Comparison of ENCODE assay signal across 24 cellular contexts in genomic region chr20:34673411-34673810, GRCh38. TPM values are rescaled to one million over a fixed set of nuclear protein-coding genes. Genes with fewer than 3 reads are reported as not detected.
DNase-seq lines count a peak whose midpoint lies in the region; ATAC-seq, FAIRE-seq and TF ChIP-seq lines count a peak whose summit lies in the region.
"Had no signal": no experiment of that assay in that cellular context is flagged by ENCODE, and none has a peak within 500 bp of the region (broad histone marks: within the 10 kb centered on the region; RNA-seq: fewer than 3 reads in every experiment).

No MANE protein-coding gene starts in this region.

- no peak for TF ChIP-seq EP300 in HepG2 (IDR thresholded peaks at IDR 0.05; ENCODE audit: low read depth in 2 of 2, low read length in 2 of 2)
- TF ChIP-seq EP300 in HepG2 (CRISPR knock-in tag; IDR thresholded peaks at IDR 0.05; ENCODE audit: borderline replicate concordance) = no peak
- TF ChIP-seq EP300 in K562 (IDR thresholded peaks at IDR 0.05; ENCODE audit: low read length) = no peak

- H4K20me1 ChIP-seq in HepG2 (ENCODE audit: insufficient read depth, low read length) = peaks cover 3% of the 10 kb centered on the region; the same call in 1 of the 2 replicates
- no peaks in the 10 kb centered on the region for H4K20me1 ChIP-seq in IMR-90 (ENCODE audit: insufficient read depth, low read length)
- H4K20me1 ChIP-seq in K562 (replicated peaks; ENCODE audit: control insufficient read depth, insufficient read depth, low read length) = no peaks in the 10 kb centered on the region

- H3K79me2 ChIP-seq in HepG2 (ENCODE audit: insufficient read depth, low read length) (peaks cover 29% of the 10 kb centered on the region), K562 (ENCODE audit: control insufficient read depth, insufficient read depth, low read length) (peaks cover 34% of the 10 kb centered on the region)

- H3K36me3 ChIP-seq in HepG2 (replicated peaks in 1 of 2; ENCODE audit: control insufficient read depth in 1 of 2, insufficient read depth in 2 of 2, low read length in 2 of 2) (0 out of 5 replicates have a peak, but pooled peaks cover 0 to 2% of the 10 kb centered on the region in 2 experiments), right lobe of liver (no peaks in the 10 kb centered on the region), IMR-90 (ENCODE audit: control insufficient read depth, insufficient read depth, low read length) (no peaks in the 10 kb centered on the region), K562 (ENCODE audit: control insufficient read depth, insufficient read depth, low read length) (no peaks in the 10 kb centered on the region), Caco-2 (ENCODE audit: control insufficient read depth, insufficient read depth, low read length) (peaks cover 1% of the 10 kb centered on the region; the same call in 1 of the 2 replicates)
- H3K36me3 ChIP-seq: BE2C, BLaER1 had no signal

- peaks cover 5 to 21% of the 10 kb centered on the region in 2 experiments; a peak in 3 of 4 replicates for H3K79me1 ChIP-seq in IMR-90 (ENCODE audit: low read depth in 1 of 2, low read length in 2 of 2)

- H3K27ac ChIP-seq in HepG2 (ENCODE audit: extremely low read length, insufficient read depth, low read length) (no peak overlapping the region), right lobe of liver (no peak overlapping the region), IMR-90 (ENCODE audit: insufficient read depth, low read length) (no peak overlapping the region), K562 (ENCODE audit: extremely low read depth, low read depth, low read length) (no peak overlapping the region)
- H3K27ac ChIP-seq: 22Rv1, BLaER1 had no signal

- CTCF ChIA-PET in HepG2 (lab: Yijun Ruan, JAX; ENCODE audit: low intra/inter-chr PET ratio, low total read pairs) = no interaction called here
- CTCF ChIA-PET in IMR-90 (lab: Yijun Ruan, JAX) = no interaction called here
- CTCF ChIA-PET in K562 (lab: Yijun Ruan, JAX; ENCODE audit: low intra/inter-chr PET ratio) = no interaction called here
- CTCF ChIA-PET in Caco-2 (lab: Charles Lee) = no interaction called here

- peaks cover 18% of the 10 kb centered on the region for H3K4me1 Mint-ChIP-seq in T-helper 17 cell
- H3K4me1 Mint-ChIP-seq in Caco-2 (ENCODE audit: low read depth, unreplicated experiment) = peaks cover 19% of the 10 kb centered on the region

- no peak overlapping the region for H3K56ac ChIP-seq in IMR-90 (ENCODE audit: extremely low read depth, insufficient read depth, low read length)

- H2BK15ac ChIP-seq in IMR-90 (ENCODE audit: low read depth, low read length) = no peak overlapping the region

- H3K4ac ChIP-seq in IMR-90 (ENCODE audit: low read depth, low read length) = no peak overlapping the region

- ATAC-seq in HepG2 (no peak), right lobe of liver (no peak), IMR-90 (ENCODE audit: low read depth) (no peak), T-helper 17 cell (no peak), K562 (no peak)

- H3K4me1 ChIP-seq in HepG2 (ENCODE audit: insufficient read depth, low read length) (peaks cover 20% of the 10 kb centered on the region), right lobe of liver (peaks cover 0 to 4% (median 0%) of the 10 kb centered on the region in 4 donors), IMR-90 (ENCODE audit: control insufficient read depth, insufficient read depth, low read length) (0 out of 2 replicates have a peak, but pooled peaks cover 2% of the 10 kb centered on the region), K562 (replicated peaks in 1 of 2; ENCODE audit: control insufficient read depth in 2 of 2, insufficient read depth in 2 of 2, low read length in 2 of 2) (peaks cover 8 to 12% of the 10 kb centered on the region in 2 experiments; a peak in 3 of 5 replicates), Caco-2 (peaks cover 5% of the 10 kb centered on the region)
- H3K4me1 ChIP-seq: BE2C had no signal

- no peak for TF ChIP-seq RAD21 in HepG2 (CRISPR knock-in tag; IDR thresholded peaks at IDR 0.05)
- TF ChIP-seq RAD21 in IMR-90 (IDR thresholded peaks at IDR 0.05; ENCODE audit: low read length) = no peak
- TF ChIP-seq RAD21 in K562 (CRISPR knock-in tag; conservative IDR thresholded peaks at IDR 0.05 in 1 of 2, IDR thresholded peaks at IDR 0.05 in 1 of 2) = no peak

- H3K18ac ChIP-seq in IMR-90 (ENCODE audit: low read depth, low read length) = no peak overlapping the region

- no peak overlapping the region for H3K9ac ChIP-seq in HepG2 (ENCODE audit: insufficient read depth, low read depth, low read length)
- H3K9ac ChIP-seq in IMR-90 (ENCODE audit: low read depth, low read length) = no peak overlapping the region
- H3K9ac ChIP-seq in K562 (ENCODE audit: insufficient read depth in 1 of 2, low read depth in 2 of 2, low read length in 2 of 2) = no peak overlapping the region
- H3K9ac ChIP-seq: BLaER1 had no signal

- H3K27ac Mint-ChIP-seq in T-helper 17 cell (peak overlapping the region; percentile 24), Caco-2 (ENCODE audit: unreplicated experiment) (no peak overlapping the region)
- H3K27ac Mint-ChIP-seq: CD14-positive monocyte; CD4-positive, alpha-beta memory T cell; CD4-positive, CD25-positive, alpha-beta regulatory T cell; CD8-positive, alpha-beta memory T cell had no signal

- H2AK5ac ChIP-seq in IMR-90 (ENCODE audit: low read depth, low read length) = no peak overlapping the region

- H3K9me3 ChIP-seq in HepG2 (ENCODE audit: low read length) = no peaks in the 10 kb centered on the region
- H3K9me3 ChIP-seq in right lobe of liver = no peaks in the 10 kb centered on the region
- no peaks in the 10 kb centered on the region for H3K9me3 ChIP-seq in IMR-90 (ENCODE audit: control insufficient read depth, insufficient read depth, low read length)
- no peaks in the 10 kb centered on the region for H3K9me3 ChIP-seq in T-helper 17 cell (ENCODE audit: control insufficient read depth, low read length, poor library complexity, severe bottlenecking)
- H3K9me3 ChIP-seq in K562 (replicated peaks; ENCODE audit: control insufficient read depth, insufficient read depth, low read depth, low read length) = no peaks in the 10 kb centered on the region
- peaks cover 4% of the 10 kb centered on the region; the same call in 1 of the 2 replicates for H3K9me3 ChIP-seq in Caco-2
- H3K9me3 ChIP-seq: BE2C had no signal

- TF ChIP-seq POLR2A in HepG2 (IDR thresholded peaks at IDR 0.05; ENCODE audit: insufficient read depth in 1 of 2, low read depth in 2 of 2, low read length in 2 of 2) (no peak), right lobe of liver (IDR thresholded peaks at IDR 0.05) (no peak), IMR-90 (IDR thresholded peaks at IDR 0.05; ENCODE audit: low read depth, low read length) (no peak), K562 (conservative IDR thresholded peaks at IDR 0.05) (no peak)

- H3K4me3 Mint-ChIP-seq in T-helper 17 cell (no peak overlapping the region), Caco-2 (ENCODE audit: unreplicated experiment) (no peak overlapping the region)
- H3K4me3 Mint-ChIP-seq: CD14-positive monocyte; CD4-positive, alpha-beta memory T cell; CD8-positive, alpha-beta memory T cell had no signal

- POLR2A ChIA-PET in HepG2 (lab: Yijun Ruan, JAX) = interaction anchor here (1.1 kb wide), 1 partner anchor 52 kb away, joined by 3 read pairs; no protein-coding TSS in a partner anchor
- POLR2A ChIA-PET in IMR-90 (lab: Charles Lee; ENCODE audit: unreplicated experiment) = no interaction called here
- POLR2A ChIA-PET in K562 (lab: Yijun Ruan, JAX) = interaction anchor here (1.5 kb wide), 1 partner anchor 34 kb away, joined by 3 read pairs; no protein-coding TSS in a partner anchor
- POLR2A ChIA-PET in Caco-2 (lab: Charles Lee) = no interaction called here

- TF ChIP-seq CTCF in HepG2 (CRISPR knock-in tag; IDR thresholded peaks at IDR 0.05) (no peak), right lobe of liver (IDR thresholded peaks at IDR 0.05) (no peak), IMR-90 (conservative IDR thresholded peaks at IDR 0.05; ENCODE audit: low read depth, low read length) (no peak), K562 (IDR thresholded peaks at IDR 0.05 in 2 of 3, conservative IDR thresholded peaks at IDR 0.05 in 1 of 3; ENCODE audit: insufficient read depth in 2 of 3, low read depth in 1 of 3, low read length in 3 of 3) (no peak), Caco-2 (IDR thresholded peaks at IDR 0.05; ENCODE audit: insufficient read depth in 1 of 2, low read depth in 1 of 2, low read length in 1 of 2, severe bottlenecking in 1 of 2, unreplicated experiment in 1 of 2) (no peak)

- FAIRE-seq in HepG2 (lab: Jason Lieb, UNC) (no peak), K562 (lab: Jason Lieb, UNC) (no peak)
- FAIRE-seq: D721Med, G401.6, GM12891 had no signal

- peaks cover 0 to 4% of the 10 kb centered on the region in 2 experiments; a peak in 1 of 5 replicates for H3K27me3 ChIP-seq in HepG2 (ENCODE audit: control insufficient read depth in 1 of 2, insufficient read depth in 2 of 2, low read length in 2 of 2)
- H3K27me3 ChIP-seq in right lobe of liver = no peaks in the 10 kb centered on the region
- H3K27me3 ChIP-seq in IMR-90 (ENCODE audit: control insufficient read depth, insufficient read depth, low read length) = no peaks in the 10 kb centered on the region
- H3K27me3 ChIP-seq in K562 (ENCODE audit: control insufficient read depth in 2 of 2, insufficient read depth in 2 of 2, low read length in 2 of 2) = no peaks in the 10 kb centered on the region
- no peaks in the 10 kb centered on the region for H3K27me3 ChIP-seq in Caco-2 (replicated peaks; ENCODE audit: control insufficient read depth, insufficient read depth, low read length)
- H3K27me3 ChIP-seq: BE2C, BLaER1 had no signal

- H2BK120ac ChIP-seq in IMR-90 (ENCODE audit: low read depth, low read length) = no peak overlapping the region

- H3K36me3 Mint-ChIP-seq in T-helper 17 cell (ENCODE audit: low read depth) (no peaks in the 10 kb centered on the region), Caco-2 (ENCODE audit: insufficient read depth, unreplicated experiment) (peaks cover 7% of the 10 kb centered on the region)
- H3K36me3 Mint-ChIP-seq: CD14-positive monocyte had no signal

- H2AK9ac ChIP-seq in IMR-90 (replicated peaks; ENCODE audit: low read depth, low read length, poor library complexity) = no peak overlapping the region

- H3K27me3 Mint-ChIP-seq in T-helper 17 cell (no peaks in the 10 kb centered on the region), Caco-2 (ENCODE audit: insufficient read depth, unreplicated experiment) (no peaks in the 10 kb centered on the region)
- H3K27me3 Mint-ChIP-seq: CD4-positive, alpha-beta memory T cell; CD4-positive, CD25-positive, alpha-beta regulatory T cell; CD8-positive, alpha-beta memory T cell had no signal

- no peak overlapping the region for H2BK5ac ChIP-seq in IMR-90 (ENCODE audit: low read depth, low read length, poor library complexity, severe bottlenecking)

- no peak overlapping the region for H3K23ac ChIP-seq in IMR-90 (ENCODE audit: low read depth, low read length)

- H4K8ac ChIP-seq in IMR-90 (ENCODE audit: low read depth in 2 of 2, low read length in 2 of 2) = no peak overlapping the region

- H3K4me3 ChIP-seq in HepG2 (replicated peaks in 1 of 3; ENCODE audit: insufficient read depth in 1 of 3, low read depth in 2 of 3, low read length in 3 of 3) (no peak overlapping the region), right lobe of liver (no peak overlapping the region), IMR-90 (ENCODE audit: insufficient read depth, low read depth, low read length) (no peak overlapping the region), K562 (no peak overlapping the region), Caco-2 (ENCODE audit: low read depth, low read length) (no peak overlapping the region)
- H3K4me3 ChIP-seq: BLaER1 had no signal

- no peak overlapping the region for H3K14ac ChIP-seq in IMR-90 (replicated peaks; ENCODE audit: low read depth, low read length)

- H3K4me2 ChIP-seq in HepG2 (ENCODE audit: low read depth, low read length) (no peak overlapping the region), IMR-90 (ENCODE audit: low read depth, low read length) (no peak overlapping the region), K562 (ENCODE audit: insufficient read depth, low read length) (no peak overlapping the region)
- H3K4me2 ChIP-seq: BLaER1 had no signal

- H4K91ac ChIP-seq in IMR-90 (ENCODE audit: insufficient read depth, low read depth, low read length) = no peak overlapping the region

- no peak overlapping the region for H2BK20ac ChIP-seq in IMR-90 (ENCODE audit: low read depth, low read length)

- BruUV-seq in HepG2 (replicated peaks; lab: Mats Ljungman, UMichigan) (no TSS peak), IMR-90 (replicated peaks; lab: Mats Ljungman, UMichigan) (no TSS peak), K562 (replicated peaks; lab: Mats Ljungman, UMichigan) (TSS peak; percentile 14), Caco-2 (replicated peaks; lab: Mats Ljungman, UMichigan) (no TSS peak)

- no peak overlapping the region for H4K5ac ChIP-seq in IMR-90 (ENCODE audit: low read depth, low read length)

- dilution Hi-C loops in IMR-90 (cut with HindIII; ENCODE audit: low sequenced_read_pairs, unreplicated experiment) = no loop called here

- H3K9me1 ChIP-seq in IMR-90 (ENCODE audit: insufficient read depth, low read length) = no peaks in the 10 kb centered on the region; the same call in 1 of the 2 replicates
- no peaks in the 10 kb centered on the region for H3K9me1 ChIP-seq in K562 (ENCODE audit: control insufficient read depth, insufficient read depth, low read length)

- in situ Hi-C loops in HepG2 (cut with HindIII; ENCODE audit: extremely low pct_ligation_motif_present, low pct_unique_long_range_greater_than_20kb) (no loop called here), IMR-90 (cut with MboI; ENCODE audit: low sequenced_read_pairs) (no loop called here), K562 (cut with MboI) (no loop called here)

- intact Hi-C loops in HepG2 (cut with micrococcal nuclease; ENCODE audit: unreplicated experiment) = no loop called here
- intact Hi-C loops in right lobe of liver (cut with DNase I) = no loop called here
- intact Hi-C loops in IMR-90 (cut with micrococcal nuclease) = no loop called here
- intact Hi-C loops in K562 (cut with micrococcal nuclease) = no loop called here
- intact Hi-C loops in Caco-2 (cut with micrococcal nuclease; ENCODE audit: unreplicated experiment) = no loop called here

- H2AFZ ChIP-seq in HepG2 (ENCODE audit: low read length) (no peak overlapping the region), IMR-90 (replicated peaks; ENCODE audit: low read length, poor library complexity) (no peak overlapping the region), K562 (ENCODE audit: low read depth, low read length) (no peak overlapping the region)

- DNase-seq in HepG2 (ENCODE audit: low spot score) (no peak), right lobe of liver (no peak), IMR-90 (no peak), T-helper 17 cell (no peak), K562 (ENCODE audit: extremely low read depth in 1 of 4, low spot score in 3 of 4) (no peak), NCI-H187 treated with DMSO at 0.1 percent for 48 hours (lab: John Stamatoyannopoulos, UW) (no peak), GM19238 (ENCODE audit: insufficient read length, low spot score) (no peak), Caco-2 (no peak)
- DNase-seq: ACHN; BE2C; C1 segment of cervical spinal cord; Calu3; CD4-positive, alpha-beta memory T cell; CD4-positive, CD25-positive, alpha-beta regulatory T cell; CD8-positive, alpha-beta memory T cell; COR-L47; DMS79 treated with DMSO at 0.1 percent for 48 hours; GF-D8 had no signal

- H3K9me3 Mint-ChIP-seq in Caco-2 (ENCODE audit: unreplicated experiment) = no peaks in the 10 kb centered on the region
- H3K9me3 Mint-ChIP-seq: CD4-positive, alpha-beta memory T cell; CD4-positive, CD25-positive, alpha-beta regulatory T cell had no signal

- WGBS in HepG2 (ENCODE audit: low lambda C conversion rate) = 98% methylated on average over 5 of the region's 5 CpGs
- 82% methylated on average over 5 of the region's 5 CpGs for WGBS in right lobe of liver (ENCODE audit: insufficient coverage, low coverage, low lambda C conversion rate, missing lambda C conversion rate)
- 100% methylated on average over 1 of the region's 5 CpGs; no CpG with 5 or more reads in 1 of the 2 experiments for WGBS in IMR-90 (ENCODE audit: extremely low coverage in 2 of 2, insufficient read length in 1 of 2), 2 experiments
- 85% methylated on average over 5 of the region's 5 CpGs for WGBS in K562 (ENCODE audit: insufficient coverage, low coverage, missing lambda C conversion rate)

RNA-seq across cellular contexts. Expression of gene PIGU, which starts 3.5 kb away (rescaled TPM):
- 27.1 and 45.5 TPM in 2 replicates for total RNA-seq in HepG2 (2016; rRNA removed; fragmentation: Illumina TruSeq; extraction: Trizol)
- total RNA-seq in HepG2 (2016; cell fraction: cytosol; rRNA removed; fragmentation: Illumina TruSeq; extraction: Trizol; ENCODE audit: low read depth) = 7.9 and 10.2 TPM in 2 replicates
- 22.7 and 40.7 TPM in 2 replicates for total RNA-seq in HepG2 (2016; cell fraction: insoluble cytoplasmic fraction; rRNA removed; fragmentation: Illumina TruSeq; extraction: Trizol)
- 13.9 and 15.8 TPM in 2 replicates for total RNA-seq in HepG2 (2016; cell fraction: membrane; rRNA removed; fragmentation: Illumina TruSeq; extraction: Trizol)
- total RNA-seq in HepG2 (2016; cell fraction: nucleus; rRNA removed; fragmentation: Illumina TruSeq; extraction: Trizol) = 46.7 and 53.0 TPM in 2 replicates
- 175 and 231 TPM in 2 replicates for polyA plus RNA-seq in HepG2 (2011; rRNA removed)
- polyA plus RNA-seq in HepG2 (2011; cell fraction: cytosol; rRNA removed) = 173 and 228 TPM in 2 replicates
- polyA plus RNA-seq in HepG2 (2011; cell fraction: nucleus; rRNA removed) = 61.5 and 68.6 TPM in 2 replicates
- 58.5 and 63.1 TPM in 2 replicates for polyA plus RNA-seq in HepG2 (2012)
- 12.5 and 12.8 TPM in 2 replicates for polyA plus RNA-seq in HepG2 (2016; cell fraction: cytosol; fragmentation: Illumina TruSeq; extraction: Trizol; ENCODE audit: low read depth)
- polyA plus RNA-seq in HepG2 (2016; cell fraction: insoluble cytoplasmic fraction; fragmentation: Illumina TruSeq; extraction: Trizol; ENCODE audit: low read depth) = 38.7 and 42.6 TPM in 2 replicates
- polyA plus RNA-seq in HepG2 (2016; cell fraction: membrane; fragmentation: Illumina TruSeq; extraction: Trizol; ENCODE audit: low read depth) = 20.5 and 21.1 TPM in 2 replicates
- polyA plus RNA-seq in HepG2 (2016; cell fraction: nucleus; fragmentation: Illumina TruSeq; extraction: Trizol; ENCODE audit: insufficient read depth, low read depth) = 88.7 and 94.6 TPM in 2 replicates
- polyA minus RNA-seq in HepG2 (2011; rRNA and poly(A)+ RNA removed; ENCODE audit: low replicate concordance) = 185 and 339 TPM in 2 replicates
- 49.4 and 49.8 TPM in 2 replicates for polyA minus RNA-seq in HepG2 (2011; cell fraction: cytosol; rRNA and poly(A)+ RNA removed)
- polyA minus RNA-seq in HepG2 (2011; cell fraction: nucleus; rRNA and poly(A)+ RNA removed) = 55.5 and 65.3 TPM in 2 replicates
- total RNA-seq in right lobe of liver = 10 to 100 TPM in 2 of 6 experiments, 1 to 10 TPM in 4; 4.0 to 14.9 (median 7.3) TPM
- total RNA-seq in IMR-90 (2012; rRNA removed) = 11.1 and 16.1 TPM in 2 replicates
- 31.1 and 32.4 TPM in 2 replicates for polyA plus RNA-seq in IMR-90 (2012; rRNA removed)
- 18.5 and 21.3 TPM in 2 replicates for polyA plus RNA-seq in IMR-90 (2012; cell fraction: cytosol; rRNA removed)
- polyA plus RNA-seq in IMR-90 (2012; cell fraction: nucleus; rRNA removed; ENCODE audit: low replicate concordance) = 9.5 and 16.5 TPM in 2 replicates
- total RNA-seq in T-helper 17 cell = 10 to 100 TPM in 1 of 2 donors, 1 to 10 TPM in 1; 8.4 to 10.2 TPM
- 104 and 126 TPM in 2 replicates for total RNA-seq in K562 (2011; cell fraction: chromatin; rRNA removed; ENCODE audit: low replicate concordance)
- 77.5 and 77.6 TPM in 2 replicates for total RNA-seq in K562 (2011; cell fraction: nucleolus; rRNA removed)
- total RNA-seq in K562 (2011; cell fraction: nucleoplasm; rRNA removed) = 79.1 and 90.9 TPM in 2 replicates
- total RNA-seq in K562 (2014; rRNA removed) = 14.9 and 19.9 TPM in 2 replicates
- 28.1 and 32.0 TPM in 2 replicates for total RNA-seq in K562 (2014; rRNA removed; fragmentation: Illumina TruSeq; extraction: Trizol)
- 32.1 and 32.4 TPM in 2 replicates for total RNA-seq in K562 (2015; rRNA removed; fragmentation: Illumina TruSeq; extraction: Trizol)
- 25.0 and 26.0 TPM in 2 replicates for total RNA-seq in K562 (2021)
- 92.0 and 100 TPM in 2 replicates for polyA plus RNA-seq in K562 (2011; rRNA removed)
- polyA plus RNA-seq in K562 (2011; cell fraction: cytosol; rRNA removed) = 78.9 and 136 TPM in 2 replicates
- polyA plus RNA-seq in K562 (2011; cell fraction: nucleus; rRNA removed) = 39.0 and 68.4 TPM in 2 replicates
- 29.3 and 31.6 TPM in 2 replicates for polyA plus RNA-seq in K562 (2012)
- 50.5 and 63.3 TPM in 2 replicates for polyA plus RNA-seq in K562 (2014; fragmentation: Illumina TruSeq; extraction: Trizol)
- polyA plus RNA-seq in K562 (2014; fragmentation: Nextera tagmentation; extraction: Ambion mirVana) = 10 to 100 TPM in 1 of 2 experiments, 1 to 10 TPM in 1; 6.5 to 14.2 TPM
- polyA plus RNA-seq in K562 (2014; rRNA removed) = 28.9 and 37.2 TPM in 2 replicates
- polyA minus RNA-seq in K562 (2011; rRNA and poly(A)+ RNA removed) = 77.8 and 84.0 TPM in 2 replicates
- polyA minus RNA-seq in K562 (2011; cell fraction: cytosol; rRNA and poly(A)+ RNA removed) = 28.4 and 29.1 TPM in 2 replicates
- polyA minus RNA-seq in K562 (2011; cell fraction: nucleus; rRNA and poly(A)+ RNA removed) = 10.9 and 24.0 TPM in 2 replicates
- total RNA-seq in Caco-2 (2022) = 61.7 and 62.9 TPM in 2 replicates

RNA-seq across cellular contexts. Expression of gene TP53INP2, which starts 30.7 kb away (rescaled TPM):
- 5.2 and 10.1 TPM in 2 replicates for total RNA-seq in HepG2 (2016; rRNA removed; fragmentation: Illumina TruSeq; extraction: Trizol)
- total RNA-seq in HepG2 (2016; cell fraction: cytosol; rRNA removed; fragmentation: Illumina TruSeq; extraction: Trizol; ENCODE audit: low read depth) = 1.1 and 1.2 TPM in 2 replicates
- total RNA-seq in HepG2 (2016; cell fraction: insoluble cytoplasmic fraction; rRNA removed; fragmentation: Illumina TruSeq; extraction: Trizol) = 5.0 and 8.1 TPM in 2 replicates
- total RNA-seq in HepG2 (2016; cell fraction: membrane; rRNA removed; fragmentation: Illumina TruSeq; extraction: Trizol) = 7.4 and 7.6 TPM in 2 replicates
- total RNA-seq in HepG2 (2016; cell fraction: nucleus; rRNA removed; fragmentation: Illumina TruSeq; extraction: Trizol) = 10.1 and 10.3 TPM in 2 replicates
- polyA plus RNA-seq in HepG2 (2011; rRNA removed) = 18.8 and 29.5 TPM in 2 replicates
- polyA plus RNA-seq in HepG2 (2011; cell fraction: cytosol; rRNA removed) = 11.4 and 22.8 TPM in 2 replicates
- polyA plus RNA-seq in HepG2 (2011; cell fraction: nucleus; rRNA removed) = 46.3 and 62.2 TPM in 2 replicates
- 67.2 and 70.2 TPM in 2 replicates for polyA plus RNA-seq in HepG2 (2012)
- polyA plus RNA-seq in HepG2 (2016; cell fraction: cytosol; fragmentation: Illumina TruSeq; extraction: Trizol; ENCODE audit: low read depth) = 1.7 and 2.0 TPM in 2 replicates
- polyA plus RNA-seq in HepG2 (2016; cell fraction: insoluble cytoplasmic fraction; fragmentation: Illumina TruSeq; extraction: Trizol; ENCODE audit: low read depth) = 20.8 and 28.1 TPM in 2 replicates
- polyA plus RNA-seq in HepG2 (2016; cell fraction: membrane; fragmentation: Illumina TruSeq; extraction: Trizol; ENCODE audit: low read depth) = 8.6 and 8.7 TPM in 2 replicates
- 28.2 and 29.8 TPM in 2 replicates for polyA plus RNA-seq in HepG2 (2016; cell fraction: nucleus; fragmentation: Illumina TruSeq; extraction: Trizol; ENCODE audit: insufficient read depth, low read depth)
- polyA minus RNA-seq in HepG2 (2011; rRNA and poly(A)+ RNA removed; ENCODE audit: low replicate concordance) = 2.6 and 22.7 TPM in 2 replicates
- 21.5 and 41.0 TPM in 2 replicates for polyA minus RNA-seq in HepG2 (2011; cell fraction: cytosol; rRNA and poly(A)+ RNA removed)
- 19.1 and 30.5 TPM in 2 replicates for polyA minus RNA-seq in HepG2 (2011; cell fraction: nucleus; rRNA and poly(A)+ RNA removed)
- total RNA-seq in right lobe of liver = 10 to 100 TPM in 4 of 6 experiments, 1 to 10 TPM in 2; 5.8 to 24.1 (median 12.7) TPM
- total RNA-seq in IMR-90 (2012; rRNA removed) = 1.1 and 1.3 TPM in 2 replicates
- 6.8 and 7.4 TPM in 2 replicates for polyA plus RNA-seq in IMR-90 (2012; rRNA removed)
- 4.7 and 5.8 TPM in 2 replicates for polyA plus RNA-seq in IMR-90 (2012; cell fraction: cytosol; rRNA removed)
- 19.6 and 42.6 TPM in 2 replicates for polyA plus RNA-seq in IMR-90 (2012; cell fraction: nucleus; rRNA removed; ENCODE audit: low replicate concordance)
- total RNA-seq in T-helper 17 cell = 10 to 100 TPM; 62.0 to 62.4 TPM
- 3.4 and 4.9 TPM in 2 replicates for total RNA-seq in K562 (2011; cell fraction: chromatin; rRNA removed; ENCODE audit: low replicate concordance)
- total RNA-seq in K562 (2011; cell fraction: nucleolus; rRNA removed) = 2.6 and 3.3 TPM in 2 replicates
- total RNA-seq in K562 (2011; cell fraction: nucleoplasm; rRNA removed) = 5.6 and 10.4 TPM in 2 replicates
- 0.94 and 1.3 TPM in 2 replicates for total RNA-seq in K562 (2014; rRNA removed)
- total RNA-seq in K562 (2014; rRNA removed; fragmentation: Illumina TruSeq; extraction: Trizol) = 0.62 and 0.93 TPM in 2 replicates
- total RNA-seq in K562 (2015; rRNA removed; fragmentation: Illumina TruSeq; extraction: Trizol) = 0.43 and 0.64 TPM in 2 replicates
- 3.6 and 4.2 TPM in 2 replicates for total RNA-seq in K562 (2021)
- polyA plus RNA-seq in K562 (2011; rRNA removed) = 1.5 and 2.2 TPM in 2 replicates
- 1.7 and 2.3 TPM in 2 replicates for polyA plus RNA-seq in K562 (2011; cell fraction: cytosol; rRNA removed)
- 4.1 and 6.3 TPM in 2 replicates for polyA plus RNA-seq in K562 (2011; cell fraction: nucleus; rRNA removed)
- polyA plus RNA-seq in K562 (2012) = 5.1 and 5.8 TPM in 2 replicates
- 5.0 and 5.5 TPM in 2 replicates for polyA plus RNA-seq in K562 (2014; fragmentation: Illumina TruSeq; extraction: Trizol)
- 1 to 10 TPM; 1.0 to 1.1 TPM for polyA plus RNA-seq in K562 (2014; fragmentation: Nextera tagmentation; extraction: Ambion mirVana)
- polyA plus RNA-seq in K562 (2014; rRNA removed) = 1.4 and 2.1 TPM in 2 replicates
- polyA minus RNA-seq in K562 (2011; rRNA and poly(A)+ RNA removed) = 1.4 TPM in 2 replicates
- 1.8 and 1.9 TPM in 2 replicates for polyA minus RNA-seq in K562 (2011; cell fraction: cytosol; rRNA and poly(A)+ RNA removed)
- polyA minus RNA-seq in K562 (2011; cell fraction: nucleus; rRNA and poly(A)+ RNA removed) = 1.1 and 1.5 TPM in 2 replicates
- total RNA-seq in Caco-2 (2022) = 26.2 and 29.7 TPM in 2 replicates

Comparison
In these comparisons a context has a peak if more than half of its experiments do, and no peak if none do; other contexts are left out.
1. POLR2A ChIA-PET loops: an anchor here in HepG2 (1.1 kb wide) and K562 (1.5 kb wide); none called in IMR-90 and Caco-2.
2. Of the 241 proteins assayed by ChIP-seq in both HepG2 and K562: peak only in HepG2: MAFK; only in K562: none; in both: MAFF; in neither: 239.